1 cellular context compared by ENCODE assay signal in genomic region chr6:107539409-107539808, GRCh38.
TF ChIP-seq lines count a peak whose summit lies in the region.

No MANE protein-coding gene starts in this region.

TF ChIP-seq in HEK293, 187 proteins besides CTCF, POLR2A, EP300 and RAD21 (continued from another document):
- TF ChIP-seq MZF1 (tag by site-specific recombination; IDR thresholded peaks at IDR 0.05; ENCODE audit: borderline replicate concordance) (peak; percentile 55; the same call in 1 of the 2 replicates), ZFHX2 (tag by site-specific recombination; conservative IDR thresholded peaks at IDR 0.05) (no peak), ZNF132 (tag by site-specific recombination; IDR thresholded peaks at IDR 0.05; ENCODE audit: borderline replicate concordance) (no peak), ELK4 (IDR thresholded peaks at IDR 0.05; ENCODE audit: borderline replicate concordance, low read depth, low read length) (no peak), ZSCAN18 (tag by site-specific recombination; IDR thresholded peaks at IDR 0.05) (no peak), ZNF341 (tag by site-specific recombination; IDR thresholded peaks at IDR 0.05; ENCODE audit: low read depth) (peak; percentile 30; the same call in 1 of the 2 replicates), KLF10 (tag by site-specific recombination; IDR thresholded peaks at IDR 0.05) (no peak; the same call in 1 of the 2 replicates), ZNF837 (tag by site-specific recombination; IDR thresholded peaks at IDR 0.05) (no peak), SETDB1 (IDR thresholded peaks at IDR 0.05; ENCODE audit: insufficient read length, low read length) (no peak), MYNN (tag by site-specific recombination; IDR thresholded peaks at IDR 0.05; ENCODE audit: borderline replicate concordance) (no peak), ZNF221 (tag by site-specific recombination; IDR thresholded peaks at IDR 0.05; ENCODE audit: borderline replicate concordance) (no peak), ZNF280D (tag by site-specific recombination; IDR thresholded peaks at IDR 0.05) (no peak)
